Comparison of ENCODE assay signal across 16 cellular contexts in the genomic region with DNA sequence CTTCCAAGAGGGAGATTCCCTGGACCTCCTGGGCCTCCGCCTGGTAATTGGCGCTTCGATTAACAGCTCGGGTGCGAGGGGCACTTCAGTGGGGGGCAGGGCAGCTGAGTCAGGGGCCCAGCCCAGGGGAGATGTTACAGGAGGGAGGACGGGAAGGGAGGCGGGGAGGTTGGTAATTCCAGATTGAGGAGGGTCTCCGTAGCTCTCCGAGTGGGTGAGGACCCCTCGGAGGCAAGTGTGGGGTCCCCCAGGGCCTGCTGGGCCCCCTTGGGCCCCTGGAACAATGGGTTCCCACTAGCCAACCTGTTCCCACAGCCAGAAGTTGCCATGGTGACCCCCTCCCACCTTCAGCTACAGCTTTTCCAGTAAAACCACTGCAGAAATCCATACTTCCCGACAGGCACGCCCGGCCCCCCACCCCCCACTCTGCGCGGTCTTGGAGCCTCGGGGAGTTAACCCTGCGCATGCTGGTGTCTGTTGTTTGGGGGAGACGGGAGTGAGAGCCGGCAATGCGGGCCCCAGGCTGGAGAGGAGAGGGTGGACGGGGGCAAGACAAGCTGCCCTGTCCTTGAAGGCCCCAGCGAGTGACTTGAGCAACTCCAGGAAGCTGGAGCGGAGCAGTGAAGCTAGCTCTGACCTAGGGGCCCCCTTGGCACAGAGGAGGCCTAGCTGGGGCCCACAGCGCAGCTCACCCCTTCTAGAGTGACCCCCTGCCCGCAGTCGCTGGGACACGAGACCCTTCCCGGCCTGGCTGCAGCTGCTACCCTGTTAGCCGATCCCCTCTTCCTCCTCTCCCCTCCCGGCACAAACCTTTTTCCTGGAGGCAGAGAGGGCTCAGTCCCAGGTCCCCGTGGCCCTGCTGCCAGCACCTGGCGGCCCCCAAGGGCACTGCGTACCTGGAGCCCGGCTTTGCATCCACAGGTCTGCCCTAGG. TPM values are rescaled to one million over a fixed set of nuclear protein-coding genes. Genes with fewer than 3 reads are reported as not detected.
DNase-seq lines count a peak whose midpoint lies in the region; ATAC-seq, FAIRE-seq and TF ChIP-seq lines count a peak whose summit lies in the region.
"Had no signal": no experiment of that assay in that cellular context is flagged by ENCODE, and none has a peak within 500 bp of the region (broad histone marks: within the 10 kb centered on the region; RNA-seq: fewer than 3 reads in every experiment).

No MANE protein-coding gene starts in this region.

- no peak overlapping the region for H3K9ac ChIP-seq in HepG2 (ENCODE audit: insufficient read depth, low read depth, low read length)

- TF ChIP-seq CTCF in HepG2 (CRISPR knock-in tag; IDR thresholded peaks at IDR 0.05) = no peak
- no peak for TF ChIP-seq CTCF in breast epithelium (IDR thresholded peaks at IDR 0.05)
- TF ChIP-seq CTCF in GM10266 (IDR thresholded peaks at IDR 0.05; ENCODE audit: control insufficient read depth, insufficient read depth, low read depth, missing control alignments) = no peak

- no peak overlapping the region for H2AFZ ChIP-seq in HepG2 (ENCODE audit: low read length)

- H3K4me3 ChIP-seq in HepG2 (replicated peaks in 1 of 3; ENCODE audit: insufficient read depth in 1 of 3, low read depth in 2 of 3, low read length in 3 of 3) = peak overlapping the region in 1 of 3 experiments; percentile 33; a peak in 1 of 6 replicates
- H3K4me3 ChIP-seq in breast epithelium = no peak overlapping the region

- POLR2A ChIA-PET in HepG2 (lab: Yijun Ruan, JAX) = interaction anchor here (0.7 kb wide), 1 partner anchor 70 kb away, joined by 3 read pairs; no protein-coding TSS in a partner anchor

- peak overlapping the region; percentile 57 for H3K4me2 ChIP-seq in HepG2 (ENCODE audit: low read depth, low read length)

- in situ Hi-C loops in HepG2 (cut with HindIII; ENCODE audit: extremely low pct_ligation_motif_present, low pct_unique_long_range_greater_than_20kb) = no loop called here

- H3K27me3 ChIP-seq in HepG2 (ENCODE audit: control insufficient read depth in 1 of 2, insufficient read depth in 2 of 2, low read length in 2 of 2) (peaks cover 34 to 88% of the 10 kb centered on the region in 2 experiments), breast epithelium (no peaks in the 10 kb centered on the region)

- ATAC-seq in left cardiac atrium (no peak), HepG2 (no peak; the same call in 2 of the 3 replicates)
- ATAC-seq: stimulated activated naive CD8-positive, alpha-beta T cell treated with anti-CD3 and anti-CD28 coated beads, Interleukin-15, Interleukin-2, amounts not matched to agents 100 U/mL and 50 U/mL, for 24 hours had no signal

- H3K36me3 ChIP-seq in HepG2 (replicated peaks in 1 of 2; ENCODE audit: control insufficient read depth in 1 of 2, insufficient read depth in 2 of 2, low read length in 2 of 2) (no peaks in the 10 kb centered on the region), breast epithelium (no peaks in the 10 kb centered on the region)

- no peaks in the 10 kb centered on the region for H3K79me2 ChIP-seq in HepG2 (ENCODE audit: insufficient read depth, low read length)

- H3K4me1 ChIP-seq in HepG2 (ENCODE audit: insufficient read depth, low read length) (peaks cover 48% of the 10 kb centered on the region), breast epithelium (no peaks in the 10 kb centered on the region)

- CTCF ChIA-PET in HepG2 (lab: Yijun Ruan, JAX; ENCODE audit: low intra/inter-chr PET ratio, low total read pairs) = no interaction called here

- TF ChIP-seq RAD21 in HepG2 (CRISPR knock-in tag; IDR thresholded peaks at IDR 0.05) = no peak

- H4K20me1 ChIP-seq in HepG2 (ENCODE audit: insufficient read depth, low read length) = no peaks in the 10 kb centered on the region

- H3K27ac ChIP-seq in HepG2 (ENCODE audit: extremely low read length, insufficient read depth, low read length) = no peak overlapping the region
- H3K27ac ChIP-seq in breast epithelium = no peak overlapping the region

- BruUV-seq in HepG2 (replicated peaks; lab: Mats Ljungman, UMichigan) = no TSS peak

- TF ChIP-seq EP300 in HepG2 (IDR thresholded peaks at IDR 0.05; ENCODE audit: low read depth in 2 of 2, low read length in 2 of 2) = no peak; a peak in 1 of 4 replicates
- no peak; the same call in 1 of the 2 replicates for TF ChIP-seq EP300 in HepG2 (CRISPR knock-in tag; IDR thresholded peaks at IDR 0.05; ENCODE audit: borderline replicate concordance)

- WGBS in HepG2 (ENCODE audit: low lambda C conversion rate) = 8% methylated on average over 18 of the region's 34 CpGs

- TF ChIP-seq POLR2A in HepG2 (IDR thresholded peaks at IDR 0.05; ENCODE audit: insufficient read depth in 1 of 2, low read depth in 2 of 2, low read length in 2 of 2) (no peak), breast epithelium (IDR thresholded peaks at IDR 0.05) (no peak)

- H3K9me3 ChIP-seq in HepG2 (ENCODE audit: low read length) (no peaks in the 10 kb centered on the region), breast epithelium (no peaks in the 10 kb centered on the region)

- peak; percentile 39 for DNase-seq in left cardiac atrium
- DNase-seq in cardiac septum (ENCODE audit: low spot score) = no peak
- peak; percentile 83 for DNase-seq in astrocyte of the hippocampus (ENCODE audit: low read depth, low spot score)
- DNase-seq in HepG2 (ENCODE audit: low spot score) = no peak
- no peak for DNase-seq in breast epithelium (ENCODE audit: low spot score in 2 of 2)
- no peak for DNase-seq in midbrain (lab: John Stamatoyannopoulos, UW)
- DNase-seq in effector CD8-positive, alpha-beta T cell (lab: John Stamatoyannopoulos, UW) = no peak
- no peak for DNase-seq in GM10266 (ENCODE audit: extremely low spot score)
- DNase-seq: activated CD4-positive, alpha-beta T cell treated with anti-CD3 and anti-CD28 coated beads, Interleukin-2, amount 50 U/mL, for 1 hour; activated gamma-delta T cell; naive B cell; NCI-H226; stimulated activated naive CD8-positive, alpha-beta T cell treated with anti-CD3 and anti-CD28 coated beads, Interleukin-15, Interleukin-2, amounts not matched to agents 100 U/mL and 50 U/mL, for 24 hours had no signal

- no peak for FAIRE-seq in HepG2 (lab: Jason Lieb, UNC)

- intact Hi-C loops in left cardiac atrium (cut with DNase I) = no loop called here
- intact Hi-C loops in cardiac septum (cut with DNase I) = no loop called here
- intact Hi-C loops in HepG2 (cut with micrococcal nuclease; ENCODE audit: unreplicated experiment) = no loop called here
- intact Hi-C loops in breast epithelium (cut with DNase I; ENCODE audit: low total_unique reads) = no loop called here

RNA-seq across cellular contexts. Expression of a gene that starts 37.8 kb away (rescaled TPM):
- total RNA-seq in left cardiac atrium = not detected
- total RNA-seq in cardiac septum = not detected
- not detected in 2 replicates for total RNA-seq in HepG2 (2016; rRNA removed; fragmentation: Illumina TruSeq; extraction: Trizol)
- total RNA-seq in HepG2 (2016; cell fraction: cytosol; rRNA removed; fragmentation: Illumina TruSeq; extraction: Trizol; ENCODE audit: low read depth) = not detected in 2 replicates
- not detected in 2 replicates for total RNA-seq in HepG2 (2016; cell fraction: insoluble cytoplasmic fraction; rRNA removed; fragmentation: Illumina TruSeq; extraction: Trizol)
- not detected in 2 replicates for total RNA-seq in HepG2 (2016; cell fraction: membrane; rRNA removed; fragmentation: Illumina TruSeq; extraction: Trizol)
- total RNA-seq in HepG2 (2016; cell fraction: nucleus; rRNA removed; fragmentation: Illumina TruSeq; extraction: Trizol) = not detected in 2 replicates
- not detected in 2 replicates for polyA plus RNA-seq in HepG2 (2011; rRNA removed)
- polyA plus RNA-seq in HepG2 (2011; cell fraction: cytosol; rRNA removed) = not detected in 2 replicates
- polyA plus RNA-seq in HepG2 (2011; cell fraction: nucleus; rRNA removed) = not detected in 2 replicates
- polyA plus RNA-seq in HepG2 (2012) = not detected in 2 replicates
- not detected in 2 replicates for polyA plus RNA-seq in HepG2 (2016; cell fraction: cytosol; fragmentation: Illumina TruSeq; extraction: Trizol; ENCODE audit: low read depth)
- not detected in 2 replicates for polyA plus RNA-seq in HepG2 (2016; cell fraction: insoluble cytoplasmic fraction; fragmentation: Illumina TruSeq; extraction: Trizol; ENCODE audit: low read depth)
- not detected in 2 replicates for polyA plus RNA-seq in HepG2 (2016; cell fraction: membrane; fragmentation: Illumina TruSeq; extraction: Trizol; ENCODE audit: low read depth)
- not detected in 2 replicates for polyA plus RNA-seq in HepG2 (2016; cell fraction: nucleus; fragmentation: Illumina TruSeq; extraction: Trizol; ENCODE audit: insufficient read depth, low read depth)
- polyA minus RNA-seq in HepG2 (2011; rRNA and poly(A)+ RNA removed; ENCODE audit: low replicate concordance) = not detected in 2 replicates
- polyA minus RNA-seq in HepG2 (2011; cell fraction: cytosol; rRNA and poly(A)+ RNA removed) = not detected in 2 replicates
- not detected in 2 replicates for polyA minus RNA-seq in HepG2 (2011; cell fraction: nucleus; rRNA and poly(A)+ RNA removed)
- not detected for total RNA-seq in breast epithelium
- total RNA-seq: SK-MEL-5 had no signal
- polyA plus RNA-seq: BJ, IgD-negative memory B cell had no signal

RNA-seq across cellular contexts. Expression of a gene that starts 55.2 kb away (rescaled TPM):
- total RNA-seq in left cardiac atrium (1 to 10 TPM in 1 of 2 donors, under 1 TPM in 1; 0.16 to 1.6 TPM), cardiac septum (0.38 TPM), HepG2 (2016; rRNA removed; fragmentation: Illumina TruSeq; extraction: Trizol) (135 and 167 TPM in 2 replicates), breast epithelium (1 to 10 TPM in 1 of 3 donors, under 1 TPM in 2; 0.29 to 1.9 (median 0.33) TPM)
- total RNA-seq in HepG2 (2016; cell fraction: cytosol; rRNA removed; fragmentation: Illumina TruSeq; extraction: Trizol; ENCODE audit: low read depth) = 34.5 and 39.0 TPM in 2 replicates
- 131 and 168 TPM in 2 replicates for total RNA-seq in HepG2 (2016; cell fraction: insoluble cytoplasmic fraction; rRNA removed; fragmentation: Illumina TruSeq; extraction: Trizol)
- 97.3 and 97.8 TPM in 2 replicates for total RNA-seq in HepG2 (2016; cell fraction: membrane; rRNA removed; fragmentation: Illumina TruSeq; extraction: Trizol)
- total RNA-seq in HepG2 (2016; cell fraction: nucleus; rRNA removed; fragmentation: Illumina TruSeq; extraction: Trizol) = 62.8 and 63.7 TPM in 2 replicates
- polyA plus RNA-seq in HepG2 (2011; rRNA removed) = 18.5 and 30.3 TPM in 2 replicates
- 26.4 and 35.2 TPM in 2 replicates for polyA plus RNA-seq in HepG2 (2011; cell fraction: cytosol; rRNA removed)
- polyA plus RNA-seq in HepG2 (2011; cell fraction: nucleus; rRNA removed) = 11.3 and 14.8 TPM in 2 replicates
- polyA plus RNA-seq in HepG2 (2012) = 20.8 and 42.6 TPM in 2 replicates
- 27.8 and 29.4 TPM in 2 replicates for polyA plus RNA-seq in HepG2 (2016; cell fraction: cytosol; fragmentation: Illumina TruSeq; extraction: Trizol; ENCODE audit: low read depth)
- polyA plus RNA-seq in HepG2 (2016; cell fraction: insoluble cytoplasmic fraction; fragmentation: Illumina TruSeq; extraction: Trizol; ENCODE audit: low read depth) = 158 and 162 TPM in 2 replicates
- polyA plus RNA-seq in HepG2 (2016; cell fraction: membrane; fragmentation: Illumina TruSeq; extraction: Trizol; ENCODE audit: low read depth) = 64.5 and 65.4 TPM in 2 replicates
- polyA plus RNA-seq in HepG2 (2016; cell fraction: nucleus; fragmentation: Illumina TruSeq; extraction: Trizol; ENCODE audit: insufficient read depth, low read depth) = 90.2 and 97.1 TPM in 2 replicates
- 62.3 and 97.9 TPM in 2 replicates for polyA minus RNA-seq in HepG2 (2011; rRNA and poly(A)+ RNA removed; ENCODE audit: low replicate concordance)
- polyA minus RNA-seq in HepG2 (2011; cell fraction: cytosol; rRNA and poly(A)+ RNA removed) = 18.6 and 37.7 TPM in 2 replicates
- polyA minus RNA-seq in HepG2 (2011; cell fraction: nucleus; rRNA and poly(A)+ RNA removed) = 20.9 and 36.8 TPM in 2 replicates

Comparison
In these comparisons a context has a peak if more than half of its experiments do, and no peak if none do; other contexts are left out.
1. DNase-seq: peak in left cardiac atrium (single experiment) and astrocyte of the hippocampus (single experiment); none in cardiac septum (single experiment), HepG2 (single experiment), breast epithelium (0 of 2), midbrain (single experiment), effector CD8-positive, alpha-beta T cell (single experiment) and GM10266 (single experiment).
2. RNA of a gene that starts 55.2 kb away (total RNA-seq): 34.5 to 168 TPM in HepG2; 0.16 to 1.6 TPM in left cardiac atrium, 0.38 TPM in cardiac septum (single experiment) and 0.29 to 1.9 TPM in breast epithelium; every median in the first group is over 10 times any median in the second.